9 cellular contexts compared by ENCODE assay signal in the genomic region with DNA sequence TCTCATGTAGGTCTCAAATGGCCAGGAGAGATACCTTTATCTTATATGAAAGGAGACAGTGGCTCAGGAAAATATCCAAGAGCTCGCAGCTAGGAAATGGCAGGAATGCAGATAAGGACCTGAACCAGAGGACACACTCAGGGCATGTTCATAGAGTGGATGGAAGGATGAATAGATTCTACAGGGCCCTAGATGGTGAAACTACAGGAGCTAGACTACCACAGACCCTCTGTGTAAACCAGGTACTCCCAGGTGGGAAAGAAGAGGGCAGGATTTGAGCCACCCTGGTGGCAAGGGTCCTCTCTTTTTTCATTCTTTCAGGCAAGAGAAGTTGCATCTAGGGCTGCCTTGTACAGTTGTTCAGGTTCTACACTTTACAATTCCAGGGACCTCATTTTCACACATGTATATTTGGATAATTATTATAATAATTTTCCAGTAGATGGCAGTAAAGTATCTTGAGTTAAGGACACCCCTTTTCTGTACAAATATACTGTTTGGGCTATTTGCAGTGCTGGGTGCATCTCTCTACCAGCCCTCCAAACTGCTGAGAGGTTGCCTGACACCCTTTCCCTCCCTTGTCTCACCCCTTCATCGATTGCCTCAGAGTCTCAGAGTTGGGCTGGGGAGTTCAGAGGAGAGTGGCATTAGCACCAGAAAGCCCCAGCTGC. TPM values are rescaled to one million over a fixed set of nuclear protein-coding genes. Genes with fewer than 3 reads are reported as not detected.
A peak's percentile ranks its signal among the peaks of the same experiment; 100 is the strongest.
DNase-seq lines count a peak whose midpoint lies in the region; ATAC-seq, FAIRE-seq and TF ChIP-seq lines count a peak whose summit lies in the region.
"Had no signal": no experiment of that assay in that cellular context is flagged by ENCODE, and none has a peak within 500 bp of the region (broad histone marks: within the 10 kb centered on the region; RNA-seq: fewer than 3 reads in every experiment).

No MANE protein-coding gene starts in this region.

- no peak for FAIRE-seq in RCC 7860 (lab: Jason Lieb, UNC)

- intact Hi-C loops in upper lobe of right lung (cut with DNase I), result no loop called here

- H3K27me3 ChIP-seq in Karpas-422 (ENCODE audit: low read length), result 0 out of 2 replicates have a peak, but pooled peaks cover 2% of the 10 kb centered on the region
- peaks cover 30% of the 10 kb centered on the region for H3K27me3 ChIP-seq in upper lobe of right lung

- no peak overlapping the region for H2AFZ ChIP-seq in Karpas-422 (ENCODE audit: low read length)

- peak; percentile 60 for DNase-seq in D341Med (ENCODE audit: low spot score)
- DNase-seq in Karpas-422, result peak; percentile 91
- DNase-seq in RCC 7860 (ENCODE audit: low spot score), result peak; percentile 27
- DNase-seq in fibroblast of mammary gland (ENCODE audit: low read depth), result peak; percentile 23
- no peak for DNase-seq in upper lobe of right lung
- DNase-seq in activated CD4-positive, alpha-beta T cell treated with anti-CD3 and anti-CD28 coated beads for 48 hours, result no peak

- no peak overlapping the region for H3K27ac ChIP-seq in Karpas-422 (ENCODE audit: low read length)
- no peak overlapping the region for H3K27ac ChIP-seq in upper lobe of right lung

- H3K36me3 ChIP-seq in Karpas-422 (ENCODE audit: insufficient read depth, low read length), result no peaks in the 10 kb centered on the region
- no peaks in the 10 kb centered on the region for H3K36me3 ChIP-seq in upper lobe of right lung
- H3K36me3 ChIP-seq: HAP-1 had no signal

- no peaks in the 10 kb centered on the region for H4K20me1 ChIP-seq in Karpas-422 (ENCODE audit: insufficient read depth, low read depth, low read length)

- H3K9ac ChIP-seq in Karpas-422 (ENCODE audit: low read length), result no peak overlapping the region

- H3K4me3 ChIP-seq in Karpas-422 (ENCODE audit: low read length) (no peak overlapping the region), fibroblast of mammary gland (ENCODE audit: control insufficient read depth, low read depth, low read length) (no peak overlapping the region), upper lobe of right lung (no peak overlapping the region)
- H3K4me3 ChIP-seq: HAP-1 had no signal

- TF ChIP-seq CTCF in fibroblast of mammary gland (conservative IDR thresholded peaks at IDR 0.05; ENCODE audit: control insufficient read depth, insufficient read depth, low read depth, low read length) (peak; percentile 23), upper lobe of right lung (IDR thresholded peaks at IDR 0.05) (no peak)

- H3K4me1 ChIP-seq in Karpas-422 (ENCODE audit: low read length) (no peaks in the 10 kb centered on the region), upper lobe of right lung (no peaks in the 10 kb centered on the region)

- H3K9me3 ChIP-seq in Karpas-422 (ENCODE audit: low read length), result no peaks in the 10 kb centered on the region
- no peaks in the 10 kb centered on the region for H3K9me3 ChIP-seq in upper lobe of right lung
- H3K9me3 ChIP-seq: HAP-1 had no signal

- H3K79me2 ChIP-seq in Karpas-422 (ENCODE audit: low read length), result no peaks in the 10 kb centered on the region

- no peak overlapping the region for H3K4me2 ChIP-seq in Karpas-422 (ENCODE audit: low read depth, low read length, poor library complexity, severe bottlenecking)

- no peaks in the 10 kb centered on the region for H3K9me2 ChIP-seq in Karpas-422 (replicated peaks; ENCODE audit: insufficient read depth, low read length)

- ATAC-seq in upper lobe of right lung (peak; percentile 50), HG03139 (IDR thresholded peaks at IDR 0.05; ENCODE audit: unreplicated experiment) (no peak), GM18517 (IDR thresholded peaks at IDR 0.05; ENCODE audit: unreplicated experiment) (no peak)

RNA-seq across cellular contexts. Expression of gene ZDHHC22, which starts 10.5 kb away (rescaled TPM):
- total RNA-seq in Karpas-422 (2014; rRNA removed; shearing (Covaris generic); ENCODE audit: low replicate concordance), result not detected in 2 replicates
- total RNA-seq in upper lobe of right lung, result not detected

RNA-seq across cellular contexts. Expression of gene TMEM63C, which starts 29.5 kb away (rescaled TPM):
- 5.0 and 8.4 TPM in 2 replicates for total RNA-seq in Karpas-422 (2014; rRNA removed; shearing (Covaris generic); ENCODE audit: low replicate concordance)
- 0.06 TPM for total RNA-seq in upper lobe of right lung

RNA-seq across cellular contexts. Expression of gene CIPC, which starts 54.0 kb away (rescaled TPM):
- total RNA-seq in Karpas-422 (2014; rRNA removed; shearing (Covaris generic); ENCODE audit: low replicate concordance), result 34.0 and 47.0 TPM in 2 replicates
- 24.9 TPM for total RNA-seq in upper lobe of right lung

Comparison
In these comparisons a context has a peak if more than half of its experiments do, and no peak if none do; other contexts are left out.
1. DNase-seq: peak in D341Med (single experiment), Karpas-422 (single experiment), RCC 7860 (single experiment) and fibroblast of mammary gland (single experiment); none in upper lobe of right lung (single experiment) and activated CD4-positive, alpha-beta T cell treated with anti-CD3 and anti-CD28 coated beads for 48 hours (single experiment).